ENCODE assay signal across 24 cellular contexts in the genomic region with DNA sequence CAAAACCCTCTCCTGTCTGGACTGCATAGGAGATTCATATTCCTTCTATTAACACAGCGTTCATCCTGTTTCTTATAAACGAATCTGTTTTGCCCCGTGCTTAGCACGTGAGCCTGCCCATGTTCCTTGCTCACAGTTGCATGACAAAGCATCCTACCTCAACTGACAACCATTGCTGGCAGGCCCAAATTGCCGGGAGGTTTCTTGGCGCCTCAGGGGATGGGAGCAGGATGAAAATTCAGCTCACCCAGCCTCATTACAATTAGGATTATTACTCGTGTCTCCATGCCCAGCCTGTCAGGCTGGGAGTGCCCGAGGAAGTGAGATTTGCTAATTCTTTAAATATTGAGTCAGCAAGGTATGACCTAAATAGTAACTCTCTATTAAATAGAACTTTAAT. TPM values are rescaled to one million over a fixed set of nuclear protein-coding genes. Genes with fewer than 3 reads are reported as not detected.
DNase-seq lines count a peak whose midpoint lies in the region; ATAC-seq and TF ChIP-seq lines count a peak whose summit lies in the region.
"Had no signal": no experiment of that assay in that cellular context is flagged by ENCODE, and none has a peak within 500 bp of the region (broad histone marks: within the 10 kb centered on the region; RNA-seq: fewer than 3 reads in every experiment).

No MANE protein-coding gene starts in this region.

- no peak overlapping the region for H3K56ac ChIP-seq in IMR-90 (ENCODE audit: extremely low read depth, insufficient read depth, low read length)
- no peak overlapping the region for H3K56ac ChIP-seq in mesendoderm (ENCODE audit: low read length)

- no peak overlapping the region for H2AK9ac ChIP-seq in IMR-90 (replicated peaks; ENCODE audit: low read depth, low read length, poor library complexity)

- TF ChIP-seq CTCF in IMR-90 (conservative IDR thresholded peaks at IDR 0.05; ENCODE audit: low read depth, low read length) = no peak
- no peak for TF ChIP-seq CTCF in mammary epithelial cell (conservative IDR thresholded peaks at IDR 0.05 in 1 of 2, IDR thresholded peaks at IDR 0.05 in 1 of 2; ENCODE audit: extremely low read depth in 1 of 2, insufficient read depth in 1 of 2, low read depth in 1 of 2, low read length in 2 of 2)

- no peak for TF ChIP-seq POLR2A in IMR-90 (IDR thresholded peaks at IDR 0.05; ENCODE audit: low read depth, low read length)

- H2BK5ac ChIP-seq in IMR-90 (ENCODE audit: low read depth, low read length, poor library complexity, severe bottlenecking) (no peak overlapping the region), mesendoderm (ENCODE audit: low read length) (no peak overlapping the region)

- H2AFZ ChIP-seq in IMR-90 (replicated peaks; ENCODE audit: low read length, poor library complexity) = peak overlapping the region; percentile 53
- peak overlapping the region; percentile 77 for H2AFZ ChIP-seq in mammary epithelial cell (ENCODE audit: low read depth, low read length)

- no CpG with 5 or more reads among the region's 8 CpGs for WGBS in IMR-90 (ENCODE audit: extremely low coverage in 2 of 2, insufficient read length in 1 of 2), 2 experiments
- WGBS in mammary epithelial cell (ENCODE audit: low coverage, missing lambda C conversion rate) = 19% methylated on average over 8 of the region's 8 CpGs
- no CpG with 5 or more reads among the region's 8 CpGs for WGBS in mesendoderm (ENCODE audit: extremely low coverage, insufficient coverage, low lambda C conversion rate)

- intact Hi-C loops in IMR-90 (cut with micrococcal nuclease) (no loop called here), mammary epithelial cell (cut with micrococcal nuclease) (loop anchor here (2.0 kb wide), 1 partner anchor 35 kb away; no protein-coding TSS in a partner anchor)

- H3K9ac ChIP-seq in IMR-90 (ENCODE audit: low read depth, low read length) = no peak overlapping the region
- peak overlapping the region; percentile 27 for H3K9ac ChIP-seq in mammary epithelial cell (ENCODE audit: insufficient read depth, low read length)
- no peak overlapping the region for H3K9ac ChIP-seq in mesendoderm (ENCODE audit: low read length)

- no peak overlapping the region for H3K27ac Mint-ChIP-seq in activated naive CD4-positive, alpha-beta T cell treated with anti-CD3 and anti-CD28 coated beads, Interleukin-2, amount 50 U/mL, for 72 hours
- no peak overlapping the region for H3K27ac Mint-ChIP-seq in activated T-helper 17 cell treated with anti-CD3 and anti-CD28 coated beads, Interleukin-2, amount 50 U/mL, for 72 hours
- H3K27ac Mint-ChIP-seq: activated naive CD4-positive, alpha-beta T cell treated with anti-CD3 and anti-CD28 coated beads, Interleukin-2, amount 50 U/mL, for 24 hours; naive B cell; stimulated activated memory B cell treated with anti-CD40 and anti-IgM and Interleukin-4, amounts not matched to agents 10 μg/mL and 1 μg/mL and 100 μg/mL, for 72 hours had no signal

- no peak overlapping the region for H3K14ac ChIP-seq in IMR-90 (replicated peaks; ENCODE audit: low read depth, low read length)

- H3K36me3 Mint-ChIP-seq in activated naive CD4-positive, alpha-beta T cell treated with anti-CD3 and anti-CD28 coated beads, Interleukin-2, amount 50 U/mL, for 72 hours = no peaks in the 10 kb centered on the region
- no peaks in the 10 kb centered on the region for H3K36me3 Mint-ChIP-seq in activated T-helper 17 cell treated with anti-CD3 and anti-CD28 coated beads, Interleukin-2, amount 50 U/mL, for 72 hours (ENCODE audit: low read depth)
- H3K36me3 Mint-ChIP-seq: activated naive CD4-positive, alpha-beta T cell treated with anti-CD3 and anti-CD28 coated beads, Interleukin-2, amount 50 U/mL, for 24 hours; naive B cell; stimulated activated memory B cell treated with anti-CD40 and anti-IgM and Interleukin-4, amounts not matched to agents 10 μg/mL and 1 μg/mL and 100 μg/mL, for 72 hours had no signal

- POLR2A ChIA-PET in IMR-90 (lab: Charles Lee; ENCODE audit: unreplicated experiment) = no interaction called here

- H4K5ac ChIP-seq in IMR-90 (ENCODE audit: low read depth, low read length) (no peak overlapping the region), mesendoderm (ENCODE audit: low read length) (no peak overlapping the region)

- no peaks in the 10 kb centered on the region for H4K20me1 ChIP-seq in IMR-90 (ENCODE audit: insufficient read depth, low read length)
- H4K20me1 ChIP-seq in mammary epithelial cell (ENCODE audit: insufficient read depth, low read length) = no peaks in the 10 kb centered on the region

- H2BK120ac ChIP-seq in IMR-90 (ENCODE audit: low read depth, low read length) (no peak overlapping the region), mesendoderm (ENCODE audit: low read depth, low read length) (no peak overlapping the region)

- H3K36me3 ChIP-seq in IMR-90 (ENCODE audit: control insufficient read depth, insufficient read depth, low read length) = no peaks in the 10 kb centered on the region
- H3K36me3 ChIP-seq in mammary epithelial cell (ENCODE audit: insufficient read depth, low read length) = no peaks in the 10 kb centered on the region
- H3K36me3 ChIP-seq in mesendoderm (ENCODE audit: control insufficient read depth, insufficient read depth, low read length) = no peaks in the 10 kb centered on the region
- H3K36me3 ChIP-seq: suprapubic skin, vagina had no signal

- H3K4me2 ChIP-seq in IMR-90 (ENCODE audit: low read depth, low read length) (no peak overlapping the region), mammary epithelial cell (ENCODE audit: insufficient read depth, low read depth, low read length) (peak overlapping the region; percentile 58), mesendoderm (ENCODE audit: low read length) (no peak overlapping the region)

- no peak overlapping the region for H2AK5ac ChIP-seq in IMR-90 (ENCODE audit: low read depth, low read length)
- no peak overlapping the region for H2AK5ac ChIP-seq in mesendoderm (ENCODE audit: low read length)

- dilution Hi-C loops in IMR-90 (cut with HindIII; ENCODE audit: low sequenced_read_pairs, unreplicated experiment) = no loop called here
- dilution Hi-C loops in mammary epithelial cell (cut with HindIII; ENCODE audit: low sequenced_read_pairs) = no loop called here

- H3K4me1 ChIP-seq in IMR-90 (ENCODE audit: control insufficient read depth, insufficient read depth, low read length) (no peaks in the 10 kb centered on the region), mammary epithelial cell (ENCODE audit: insufficient read depth, low read length) (peaks cover 25% of the 10 kb centered on the region), mesendoderm (ENCODE audit: control insufficient read depth, low read depth, low read length) (peaks cover 5% of the 10 kb centered on the region)
- H3K4me1 ChIP-seq: vagina had no signal

- H2BK20ac ChIP-seq in IMR-90 (ENCODE audit: low read depth, low read length) = no peak overlapping the region

- in situ Hi-C loops in IMR-90 (cut with MboI; ENCODE audit: low sequenced_read_pairs) = no loop called here
- in situ Hi-C loops in mammary epithelial cell (cut with MboI; ENCODE audit: low sequenced_read_pairs in 2 of 2) = no loop called here

- H3K18ac ChIP-seq in IMR-90 (ENCODE audit: low read depth, low read length) = no peak overlapping the region
- no peak overlapping the region for H3K18ac ChIP-seq in mesendoderm (ENCODE audit: low read length)

- H3K9me3 Mint-ChIP-seq in activated naive CD4-positive, alpha-beta T cell treated with anti-CD3 and anti-CD28 coated beads, Interleukin-2, amount 50 U/mL, for 72 hours = no peaks in the 10 kb centered on the region
- H3K9me3 Mint-ChIP-seq in activated T-helper 17 cell treated with anti-CD3 and anti-CD28 coated beads, Interleukin-2, amount 50 U/mL, for 72 hours = no peaks in the 10 kb centered on the region
- H3K9me3 Mint-ChIP-seq: activated naive CD4-positive, alpha-beta T cell treated with anti-CD3 and anti-CD28 coated beads, Interleukin-2, amount 50 U/mL, for 24 hours; naive B cell; stimulated activated memory B cell treated with anti-CD40 and anti-IgM and Interleukin-4, amounts not matched to agents 10 μg/mL and 1 μg/mL and 100 μg/mL, for 72 hours had no signal

- H3K23ac ChIP-seq in IMR-90 (ENCODE audit: low read depth, low read length) (no peak overlapping the region), mesendoderm (ENCODE audit: low read length) (no peak overlapping the region)

- ATAC-seq in IMR-90 (ENCODE audit: low read depth) = no peak
- no peak for ATAC-seq in activated naive CD4-positive, alpha-beta T cell treated with anti-CD3 and anti-CD28 coated beads, Interleukin-2, amount 50 U/mL, for 72 hours
- ATAC-seq in activated T-helper 17 cell treated with anti-CD3 and anti-CD28 coated beads, Interleukin-2, amount 50 U/mL, for 72 hours (replicated peaks) = no peak
- ATAC-seq: stimulated activated memory B cell treated with anti-CD40 and anti-IgM and Interleukin-4, amounts not matched to agents 10 μg/mL and 1 μg/mL and 100 μg/mL, for 72 hours had no signal

- DNase-seq in D341Med (ENCODE audit: low spot score) (peak; percentile 75), IMR-90 (no peak), mammary epithelial cell (peak; percentile 84), mesendoderm (peak; percentile 47), foreskin melanocyte (no peak)
- no peak for DNase-seq in activated naive CD4-positive, alpha-beta T cell treated with anti-CD3 and anti-CD28 coated beads, Interleukin-2, amount 50 U/mL, for 72 hours (ENCODE audit: low spot score in 2 of 2)
- DNase-seq in activated CD4-positive, alpha-beta T cell treated with anti-CD3 and anti-CD28 coated beads for 4 hours = no peak
- DNase-seq: ACHN; anterior cingulate cortex; central memory CD4-positive, alpha-beta T cell; COR-L47; dermis blood vessel endothelial cell; mesenchymal stem cell; naive B cell; NCI-H1436; NCI-H524; retina; stimulated activated CD4-positive, alpha-beta T cell treated with anti-CD3 and anti-CD28 coated beads, Interleukin-4, amount 100 ng/mL, for 1 hour had no signal

- no peak for TF ChIP-seq RAD21 in IMR-90 (IDR thresholded peaks at IDR 0.05; ENCODE audit: low read length)

- H3K9me3 ChIP-seq in IMR-90 (ENCODE audit: control insufficient read depth, insufficient read depth, low read length) (no peaks in the 10 kb centered on the region), mammary epithelial cell (replicated peaks; ENCODE audit: insufficient read depth, low read length) (no peaks in the 10 kb centered on the region)
- H3K9me3 ChIP-seq: suprapubic skin, vagina had no signal

- H3K27ac ChIP-seq in IMR-90 (ENCODE audit: insufficient read depth, low read length) (no peak overlapping the region), mammary epithelial cell (ENCODE audit: insufficient read depth, low read depth, low read length) (peak overlapping the region; percentile 73), mesendoderm (ENCODE audit: low read depth, low read length) (no peak overlapping the region)
- H3K27ac ChIP-seq: SK-N-MC, suprapubic skin, vagina had no signal

- H4K8ac ChIP-seq in IMR-90 (ENCODE audit: low read depth in 2 of 2, low read length in 2 of 2) (no peak overlapping the region), mesendoderm (ENCODE audit: low read depth, low read length) (no peak overlapping the region)

- no peaks in the 10 kb centered on the region for H3K4me1 Mint-ChIP-seq in activated T-helper 17 cell treated with anti-CD3 and anti-CD28 coated beads, Interleukin-2, amount 50 U/mL, for 72 hours
- H3K4me1 Mint-ChIP-seq: activated naive CD4-positive, alpha-beta T cell treated with anti-CD3 and anti-CD28 coated beads, Interleukin-2, amount 50 U/mL, for 24 hours; naive B cell; stimulated activated memory B cell treated with anti-CD40 and anti-IgM and Interleukin-4, amounts not matched to agents 10 μg/mL and 1 μg/mL and 100 μg/mL, for 72 hours had no signal

- H3K79me2 ChIP-seq in mammary epithelial cell (ENCODE audit: insufficient read depth, low read length) (no peaks in the 10 kb centered on the region), mesendoderm (ENCODE audit: control insufficient read depth, insufficient read depth, low read length) (no peaks in the 10 kb centered on the region)

- H3K4ac ChIP-seq in IMR-90 (ENCODE audit: low read depth, low read length) (no peak overlapping the region), mesendoderm (ENCODE audit: low read depth, low read length) (no peak overlapping the region)

- H3K79me1 ChIP-seq in IMR-90 (ENCODE audit: low read depth in 1 of 2, low read length in 2 of 2) (no peaks in the 10 kb centered on the region), mesendoderm (ENCODE audit: low read length) (no peaks in the 10 kb centered on the region)

- H3K27me3 ChIP-seq in IMR-90 (ENCODE audit: control insufficient read depth, insufficient read depth, low read length) (peaks cover 2% of the 10 kb centered on the region; the same call in 1 of the 2 replicates), mammary epithelial cell (ENCODE audit: insufficient read depth, low read length) (no peaks in the 10 kb centered on the region), mesendoderm (ENCODE audit: insufficient read depth, low read length, poor library complexity) (no peaks in the 10 kb centered on the region)
- H3K27me3 ChIP-seq: suprapubic skin, vagina had no signal

- H4K91ac ChIP-seq in IMR-90 (ENCODE audit: insufficient read depth, low read depth, low read length) = no peak overlapping the region

- BruUV-seq in IMR-90 (replicated peaks; lab: Mats Ljungman, UMichigan) = no TSS peak
- BruUV-seq in mammary epithelial cell (replicated peaks; lab: Mats Ljungman, UMichigan) = no TSS peak

- CTCF ChIA-PET in IMR-90 (lab: Yijun Ruan, JAX) = interaction anchor here (0.6 kb wide), 1 partner anchor 20 kb away, joined by 3 read pairs; no protein-coding TSS in a partner anchor
- CTCF ChIA-PET in mammary epithelial cell (lab: Charles Lee; ENCODE audit: low non-redundant PET) = interaction anchor here (0.7 kb wide), 1 partner anchor 123 kb away, joined by 3 read pairs; no protein-coding TSS in a partner anchor

- H3K4me3 Mint-ChIP-seq in activated T-helper 17 cell treated with anti-CD3 and anti-CD28 coated beads, Interleukin-2, amount 50 U/mL, for 72 hours = no peak overlapping the region
- H3K4me3 Mint-ChIP-seq: activated naive CD4-positive, alpha-beta T cell treated with anti-CD3 and anti-CD28 coated beads, Interleukin-2, amount 50 U/mL, for 24 hours; naive B cell; stimulated activated memory B cell treated with anti-CD40 and anti-IgM and Interleukin-4, amounts not matched to agents 10 μg/mL and 1 μg/mL and 100 μg/mL, for 72 hours had no signal

- no peak overlapping the region for H3K4me3 ChIP-seq in IMR-90 (ENCODE audit: insufficient read depth, low read depth, low read length)
- peak overlapping the region in 1 of 3 experiments; percentile 16 for H3K4me3 ChIP-seq in mammary epithelial cell (replicated peaks in 1 of 3; ENCODE audit: insufficient read depth in 1 of 3, low read depth in 2 of 3, low read length in 3 of 3)
- no peak overlapping the region for H3K4me3 ChIP-seq in mesendoderm (ENCODE audit: low read length)
- H3K4me3 ChIP-seq: SK-N-MC, suprapubic skin, vagina had no signal

- no peak overlapping the region for H2BK15ac ChIP-seq in IMR-90 (ENCODE audit: low read depth, low read length)
- no peak overlapping the region for H2BK15ac ChIP-seq in mesendoderm (replicated peaks; ENCODE audit: low read depth)

- H3K9me1 ChIP-seq in IMR-90 (ENCODE audit: insufficient read depth, low read length) = no peaks in the 10 kb centered on the region

- H3K27me3 Mint-ChIP-seq in activated T-helper 17 cell treated with anti-CD3 and anti-CD28 coated beads, Interleukin-2, amount 50 U/mL, for 72 hours = no peaks in the 10 kb centered on the region
- H3K27me3 Mint-ChIP-seq: activated naive CD4-positive, alpha-beta T cell treated with anti-CD3 and anti-CD28 coated beads, Interleukin-2, amount 50 U/mL, for 24 hours; naive B cell; stimulated activated memory B cell treated with anti-CD40 and anti-IgM and Interleukin-4, amounts not matched to agents 10 μg/mL and 1 μg/mL and 100 μg/mL, for 72 hours had no signal

RNA-seq across cellular contexts. Expression of a gene that starts 36.7 kb away (rescaled TPM):
- total RNA-seq in IMR-90 (2012; rRNA removed) (60.6 and 65.0 TPM in 2 replicates), mammary epithelial cell (10 to 100 TPM; 51.3 to 62.5 TPM)
- polyA plus RNA-seq in IMR-90 (2012; rRNA removed) (6.9 and 8.0 TPM in 2 replicates), mammary epithelial cell (11.9 TPM)
- 1.6 and 1.7 TPM in 2 replicates for polyA plus RNA-seq in IMR-90 (2012; cell fraction: cytosol; rRNA removed)
- 2.8 and 15.1 TPM in 2 replicates for polyA plus RNA-seq in IMR-90 (2012; cell fraction: nucleus; rRNA removed; ENCODE audit: low replicate concordance)
- polyA minus RNA-seq in mammary epithelial cell = 38.6 TPM
- 16.0 TPM for polyA plus RNA-seq in mesendoderm (2013, experiment 1 of 2)
- 14.8 TPM for polyA plus RNA-seq in mesendoderm (2013, experiment 2 of 2)
- total RNA-seq in activated naive CD4-positive, alpha-beta T cell treated with anti-CD3 and anti-CD28 coated beads, Interleukin-2, amount 50 U/mL, for 72 hours = 10 to 100 TPM; 42.9 to 88.8 TPM
- total RNA-seq in activated T-helper 17 cell treated with anti-CD3 and anti-CD28 coated beads, Interleukin-2, amount 50 U/mL, for 72 hours = 100 to 1,000 TPM in 1 of 2 donors, 10 to 100 TPM in 1; 81.9 to 117 TPM

Comparison
In these comparisons a context has a peak if more than half of its experiments do, and no peak if none do; other contexts are left out.
1. DNase-seq: peak in D341Med (single experiment), mammary epithelial cell (single experiment) and mesendoderm (single experiment); none in IMR-90 (single experiment), activated naive CD4-positive, alpha-beta T cell treated with anti-CD3 and anti-CD28 coated beads, Interleukin-2, amount 50 U/mL, for 72 hours (0 of 2), foreskin melanocyte (single experiment) and activated CD4-positive, alpha-beta T cell treated with anti-CD3 and anti-CD28 coated beads for 4 hours (0 of 2).